In the genomic region with DNA sequence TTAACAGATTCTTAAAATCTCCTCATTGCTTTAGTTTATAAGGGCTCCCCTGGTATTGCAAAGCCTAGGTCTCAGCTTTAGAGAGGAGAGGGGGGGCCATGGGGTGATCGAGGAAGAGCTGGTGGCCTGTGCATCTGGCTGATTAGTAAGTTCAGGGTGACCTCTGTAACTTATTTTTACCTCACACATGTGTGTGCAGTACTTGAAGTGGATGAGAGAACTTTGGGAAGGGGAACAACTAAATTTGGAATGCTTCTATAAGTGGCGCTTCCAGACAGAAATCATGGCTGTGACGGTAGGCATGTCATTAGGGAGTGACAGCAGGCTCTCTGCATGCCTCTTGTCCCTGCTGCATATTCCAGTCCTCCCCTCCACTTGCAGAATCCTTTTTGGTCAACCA, we compare ENCODE assay signal across 2 cellular contexts.
TF ChIP-seq lines count a peak whose summit lies in the region.

No MANE protein-coding gene starts in this region.

TF ChIP-seq in GM23338, 12 proteins besides CTCF, POLR2A, EP300 and RAD21 (continues in another document):
- no peak for TF ChIP-seq CREB1 (CRISPR knock-in tag; IDR thresholded peaks at IDR 0.05; ENCODE audit: low read depth)
- no peak for TF ChIP-seq STAT1 (IDR thresholded peaks at IDR 0.05; ENCODE audit: unreplicated experiment)
- TF ChIP-seq JUNB (IDR thresholded peaks at IDR 0.05; ENCODE audit: unreplicated experiment), result no peak
- TF ChIP-seq, protein P1, sequence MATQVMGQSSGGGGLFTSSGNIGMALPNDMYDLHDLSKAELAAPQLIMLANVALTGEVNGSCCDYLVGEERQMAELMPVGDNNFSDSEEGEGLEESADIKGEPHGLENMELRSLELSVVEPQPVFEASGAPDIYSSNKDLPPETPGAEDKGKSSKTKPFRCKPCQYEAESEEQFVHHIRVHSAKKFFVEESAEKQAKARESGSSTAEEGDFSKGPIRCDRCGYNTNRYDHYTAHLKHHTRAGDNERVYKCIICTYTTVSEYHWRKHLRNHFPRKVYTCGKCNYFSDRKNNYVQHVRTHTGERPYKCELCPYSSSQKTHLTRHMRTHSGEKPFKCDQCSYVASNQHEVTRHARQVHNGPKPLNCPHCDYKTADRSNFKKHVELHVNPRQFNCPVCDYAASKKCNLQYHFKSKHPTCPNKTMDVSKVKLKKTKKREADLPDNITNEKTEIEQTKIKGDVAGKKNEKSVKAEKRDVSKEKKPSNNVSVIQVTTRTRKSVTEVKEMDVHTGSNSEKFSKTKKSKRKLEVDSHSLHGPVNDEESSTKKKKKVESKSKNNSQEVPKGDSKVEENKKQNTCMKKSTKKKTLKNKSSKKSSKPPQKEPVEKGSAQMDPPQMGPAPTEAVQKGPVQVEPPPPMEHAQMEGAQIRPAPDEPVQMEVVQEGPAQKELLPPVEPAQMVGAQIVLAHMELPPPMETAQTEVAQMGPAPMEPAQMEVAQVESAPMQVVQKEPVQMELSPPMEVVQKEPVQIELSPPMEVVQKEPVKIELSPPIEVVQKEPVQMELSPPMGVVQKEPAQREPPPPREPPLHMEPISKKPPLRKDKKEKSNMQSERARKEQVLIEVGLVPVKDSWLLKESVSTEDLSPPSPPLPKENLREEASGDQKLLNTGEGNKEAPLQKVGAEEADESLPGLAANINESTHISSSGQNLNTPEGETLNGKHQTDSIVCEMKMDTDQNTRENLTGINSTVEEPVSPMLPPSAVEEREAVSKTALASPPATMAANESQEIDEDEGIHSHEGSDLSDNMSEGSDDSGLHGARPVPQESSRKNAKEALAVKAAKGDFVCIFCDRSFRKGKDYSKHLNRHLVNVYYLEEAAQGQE (IDR thresholded peaks at IDR 0.05; ENCODE audit: unreplicated experiment), result no peak
- TF ChIP-seq, protein P2, sequence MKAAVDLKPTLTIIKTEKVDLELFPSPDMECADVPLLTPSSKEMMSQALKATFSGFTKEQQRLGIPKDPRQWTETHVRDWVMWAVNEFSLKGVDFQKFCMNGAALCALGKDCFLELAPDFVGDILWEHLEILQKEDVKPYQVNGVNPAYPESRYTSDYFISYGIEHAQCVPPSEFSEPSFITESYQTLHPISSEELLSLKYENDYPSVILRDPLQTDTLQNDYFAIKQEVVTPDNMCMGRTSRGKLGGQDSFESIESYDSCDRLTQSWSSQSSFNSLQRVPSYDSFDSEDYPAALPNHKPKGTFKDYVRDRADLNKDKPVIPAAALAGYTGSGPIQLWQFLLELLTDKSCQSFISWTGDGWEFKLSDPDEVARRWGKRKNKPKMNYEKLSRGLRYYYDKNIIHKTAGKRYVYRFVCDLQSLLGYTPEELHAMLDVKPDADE (IDR thresholded peaks at IDR 0.05), result no peak
- no peak for TF ChIP-seq POLR2AphosphoS5 (IDR thresholded peaks at IDR 0.05; ENCODE audit: low read depth)
- no peak for TF ChIP-seq ZNF331 (CRISPR knock-in tag; IDR thresholded peaks at IDR 0.05; ENCODE audit: low read depth)
- no peak for TF ChIP-seq ZNF114 (CRISPR knock-in tag; IDR thresholded peaks at IDR 0.05)
- TF ChIP-seq, protein P3, sequence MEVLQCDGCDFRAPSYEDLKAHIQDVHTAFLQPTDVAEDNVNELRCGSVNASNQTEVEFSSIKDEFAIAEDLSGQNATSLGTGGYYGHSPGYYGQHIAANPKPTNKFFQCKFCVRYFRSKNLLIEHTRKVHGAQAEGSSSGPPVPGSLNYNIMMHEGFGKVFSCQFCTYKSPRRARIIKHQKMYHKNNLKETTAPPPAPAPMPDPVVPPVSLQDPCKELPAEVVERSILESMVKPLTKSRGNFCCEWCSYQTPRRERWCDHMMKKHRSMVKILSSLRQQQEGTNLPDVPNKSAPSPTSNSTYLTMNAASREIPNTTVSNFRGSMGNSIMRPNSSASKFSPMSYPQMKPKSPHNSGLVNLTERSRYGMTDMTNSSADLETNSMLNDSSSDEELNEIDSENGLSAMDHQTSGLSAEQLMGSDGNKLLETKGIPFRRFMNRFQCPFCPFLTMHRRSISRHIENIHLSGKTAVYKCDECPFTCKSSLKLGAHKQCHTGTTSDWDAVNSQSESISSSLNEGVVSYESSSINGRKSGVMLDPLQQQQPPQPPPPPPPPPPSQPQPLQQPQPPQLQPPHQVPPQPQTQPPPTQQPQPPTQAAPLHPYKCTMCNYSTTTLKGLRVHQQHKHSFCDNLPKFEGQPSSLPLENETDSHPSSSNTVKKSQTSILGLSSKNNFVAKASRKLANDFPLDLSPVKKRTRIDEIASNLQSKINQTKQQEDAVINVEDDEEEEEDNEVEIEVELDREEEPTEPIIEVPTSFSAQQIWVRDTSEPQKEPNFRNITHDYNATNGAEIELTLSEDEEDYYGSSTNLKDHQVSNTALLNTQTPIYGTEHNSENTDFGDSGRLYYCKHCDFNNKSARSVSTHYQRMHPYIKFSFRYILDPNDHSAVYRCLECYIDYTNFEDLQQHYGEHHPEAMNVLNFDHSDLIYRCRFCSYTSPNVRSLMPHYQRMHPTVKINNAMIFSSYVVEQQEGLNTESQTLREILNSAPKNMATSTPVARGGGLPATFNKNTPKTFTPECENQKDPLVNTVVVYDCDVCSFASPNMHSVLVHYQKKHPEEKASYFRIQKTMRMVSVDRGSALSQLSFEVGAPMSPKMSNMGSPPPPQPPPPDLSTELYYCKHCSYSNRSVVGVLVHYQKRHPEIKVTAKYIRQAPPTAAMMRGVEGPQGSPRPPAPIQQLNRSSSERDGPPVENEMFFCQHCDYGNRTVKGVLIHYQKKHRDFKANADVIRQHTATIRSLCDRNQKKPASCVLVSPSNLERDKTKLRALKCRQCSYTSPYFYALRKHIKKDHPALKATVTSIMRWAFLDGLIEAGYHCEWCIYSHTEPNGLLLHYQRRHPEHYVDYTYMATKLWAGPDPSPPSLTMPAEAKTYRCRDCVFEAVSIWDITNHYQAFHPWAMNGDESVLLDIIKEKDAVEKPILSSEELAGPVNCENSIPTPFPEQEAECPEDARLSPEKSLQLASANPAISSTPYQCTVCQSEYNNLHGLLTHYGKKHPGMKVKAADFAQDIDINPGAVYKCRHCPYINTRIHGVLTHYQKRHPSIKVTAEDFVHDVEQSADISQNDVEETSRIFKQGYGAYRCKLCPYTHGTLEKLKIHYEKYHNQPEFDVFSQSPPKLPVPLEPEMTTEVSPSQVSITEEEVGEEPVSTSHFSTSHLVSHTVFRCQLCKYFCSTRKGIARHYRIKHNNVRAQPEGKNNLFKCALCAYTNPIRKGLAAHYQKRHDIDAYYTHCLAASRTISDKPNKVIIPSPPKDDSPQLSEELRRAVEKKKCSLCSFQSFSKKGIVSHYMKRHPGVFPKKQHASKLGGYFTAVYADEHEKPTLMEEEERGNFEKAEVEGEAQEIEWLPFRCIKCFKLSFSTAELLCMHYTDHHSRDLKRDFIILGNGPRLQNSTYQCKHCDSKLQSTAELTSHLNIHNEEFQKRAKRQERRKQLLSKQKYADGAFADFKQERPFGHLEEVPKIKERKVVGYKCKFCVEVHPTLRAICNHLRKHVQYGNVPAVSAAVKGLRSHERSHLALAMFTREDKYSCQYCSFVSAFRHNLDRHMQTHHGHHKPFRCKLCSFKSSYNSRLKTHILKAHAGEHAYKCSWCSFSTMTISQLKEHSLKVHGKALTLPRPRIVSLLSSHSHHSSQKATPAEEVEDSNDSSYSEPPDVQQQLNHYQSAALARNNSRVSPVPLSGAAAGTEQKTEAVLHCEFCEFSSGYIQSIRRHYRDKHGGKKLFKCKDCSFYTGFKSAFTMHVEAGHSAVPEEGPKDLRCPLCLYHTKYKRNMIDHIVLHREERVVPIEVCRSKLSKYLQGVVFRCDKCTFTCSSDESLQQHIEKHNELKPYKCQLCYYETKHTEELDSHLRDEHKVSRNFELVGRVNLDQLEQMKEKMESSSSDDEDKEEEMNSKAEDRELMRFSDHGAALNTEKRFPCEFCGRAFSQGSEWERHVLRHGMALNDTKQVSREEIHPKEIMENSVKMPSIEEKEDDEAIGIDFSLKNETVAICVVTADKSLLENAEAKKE (CRISPR knock-in tag; IDR thresholded peaks at IDR 0.05), result no peak
- no peak for TF ChIP-seq EZH2phosphoT487 (IDR thresholded peaks at IDR 0.05; ENCODE audit: unreplicated experiment)

TF ChIP-seq in H1, 55 proteins besides CTCF, POLR2A, EP300 and RAD21:
- TF ChIP-seq BCL11A (IDR thresholded peaks at IDR 0.05; ENCODE audit: low read depth in 2 of 2, low read length in 2 of 2) (no peak), CEBPB (IDR thresholded peaks at IDR 0.05; ENCODE audit: low read depth, low read length) (no peak), RFX5 (IDR thresholded peaks at IDR 0.05; ENCODE audit: borderline replicate concordance, low read depth, low read length) (no peak), TEAD4 (IDR thresholded peaks at IDR 0.05; ENCODE audit: low read depth, low read length) (no peak), TAF1 (IDR thresholded peaks at IDR 0.05; ENCODE audit: low read depth, low read length) (no peak)
- TF ChIP-seq, protein P4, sequence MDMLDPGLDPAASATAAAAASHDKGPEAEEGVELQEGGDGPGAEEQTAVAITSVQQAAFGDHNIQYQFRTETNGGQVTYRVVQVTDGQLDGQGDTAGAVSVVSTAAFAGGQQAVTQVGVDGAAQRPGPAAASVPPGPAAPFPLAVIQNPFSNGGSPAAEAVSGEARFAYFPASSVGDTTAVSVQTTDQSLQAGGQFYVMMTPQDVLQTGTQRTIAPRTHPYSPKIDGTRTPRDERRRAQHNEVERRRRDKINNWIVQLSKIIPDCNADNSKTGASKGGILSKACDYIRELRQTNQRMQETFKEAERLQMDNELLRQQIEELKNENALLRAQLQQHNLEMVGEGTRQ (IDR thresholded peaks at IDR 0.05; ENCODE audit: low read length), result no peak
